In the genomic region with DNA sequence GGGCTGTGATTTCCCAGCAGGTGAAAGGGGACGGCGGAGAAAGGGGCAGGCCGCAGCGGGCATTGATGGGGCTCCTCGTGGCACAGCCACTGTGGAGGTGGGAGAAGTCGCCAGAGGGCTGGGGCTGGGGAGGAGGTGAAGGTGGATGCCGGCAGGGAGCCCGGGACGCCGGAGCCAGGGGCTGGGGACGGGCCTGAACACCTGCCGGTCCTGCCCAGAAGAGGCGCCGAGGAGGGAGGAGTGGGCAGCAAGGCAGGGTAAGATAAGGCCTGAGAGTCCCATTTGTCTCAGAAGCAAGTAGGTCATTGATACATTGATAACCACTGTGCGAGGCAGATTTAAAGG, we compare ENCODE assay signal across 10 cellular contexts. TPM values are rescaled to one million over a fixed set of nuclear protein-coding genes. Genes with fewer than 3 reads are reported as not detected.
DNase-seq lines count a peak whose midpoint lies in the region; ATAC-seq, FAIRE-seq and TF ChIP-seq lines count a peak whose summit lies in the region.
"Had no signal": no experiment of that assay in that cellular context is flagged by ENCODE, and none has a peak within 500 bp of the region (broad histone marks: within the 10 kb centered on the region; RNA-seq: fewer than 3 reads in every experiment).

No MANE protein-coding gene starts in this region.

- no peak for TF ChIP-seq CTCF in chondrocyte (IDR thresholded peaks at IDR 0.05)
- TF ChIP-seq CTCF in kidney (IDR thresholded peaks at IDR 0.05; ENCODE audit: borderline replicate concordance, extremely low read depth, insufficient read depth): no peak

- CTCF ChIA-PET in activated CD4-positive, alpha-beta memory T cell treated with anti-CD3 and anti-CD28 coated beads for 36 hours (lab: Charles Lee): no interaction called here

- intact Hi-C loops in kidney (cut with DNase I): loop anchor here (5.0 kb wide), 1 partner anchor 49 kb away; no protein-coding TSS in a partner anchor
- intact Hi-C loops in activated CD4-positive, alpha-beta memory T cell treated with anti-CD3 and anti-CD28 coated beads for 36 hours (cut with micrococcal nuclease): no loop called here

- H3K4me1 ChIP-seq in kidney (ENCODE audit: control insufficient read depth in 1 of 2, insufficient read depth in 1 of 2, low read depth in 1 of 2, low read length in 2 of 2) (peaks cover 4 to 7% of the 10 kb centered on the region in 2 donors), skeletal muscle tissue (ENCODE audit: control insufficient read depth in 3 of 3, insufficient read depth in 3 of 3, low read length in 3 of 3) (peaks cover 13 to 16% (median 14%) of the 10 kb centered on the region in 3 donors)

- H3K27ac Mint-ChIP-seq in chondrocyte (ENCODE audit: unreplicated experiment): no peak overlapping the region
- H3K27ac Mint-ChIP-seq in activated CD4-positive, alpha-beta memory T cell treated with anti-CD3 and anti-CD28 coated beads for 36 hours: no peak overlapping the region
- H3K27ac Mint-ChIP-seq in effector memory CD8-positive, alpha-beta T cell: no peak overlapping the region

- H3K27me3 ChIP-seq in H7 (ENCODE audit: control insufficient read depth, insufficient read depth, low read length) (peaks cover 24% of the 10 kb centered on the region), skeletal muscle tissue (ENCODE audit: control insufficient read depth in 3 of 3, insufficient read depth in 3 of 3, low read length in 3 of 3) (no peaks in the 10 kb centered on the region)

- H3K27me3 Mint-ChIP-seq in chondrocyte (ENCODE audit: low read depth): no peaks in the 10 kb centered on the region
- H3K27me3 Mint-ChIP-seq in activated CD4-positive, alpha-beta memory T cell treated with anti-CD3 and anti-CD28 coated beads for 36 hours: no peaks in the 10 kb centered on the region
- H3K27me3 Mint-ChIP-seq in effector memory CD8-positive, alpha-beta T cell: no peaks in the 10 kb centered on the region

- H3K4me1 Mint-ChIP-seq in chondrocyte (ENCODE audit: low read depth): peaks cover 6% of the 10 kb centered on the region
- H3K4me1 Mint-ChIP-seq in activated CD4-positive, alpha-beta memory T cell treated with anti-CD3 and anti-CD28 coated beads for 36 hours (ENCODE audit: low read depth): peaks cover 11% of the 10 kb centered on the region
- H3K4me1 Mint-ChIP-seq in effector memory CD8-positive, alpha-beta T cell (ENCODE audit: low read depth in 2 of 2): peaks cover 4 to 5% of the 10 kb centered on the region in 2 donors

- peaks cover 9% of the 10 kb centered on the region for H3K9me3 Mint-ChIP-seq in chondrocyte (ENCODE audit: low read depth)
- peaks cover 9% of the 10 kb centered on the region for H3K9me3 Mint-ChIP-seq in activated CD4-positive, alpha-beta memory T cell treated with anti-CD3 and anti-CD28 coated beads for 36 hours
- H3K9me3 Mint-ChIP-seq in effector memory CD8-positive, alpha-beta T cell: no peaks in the 10 kb centered on the region

- H3K9me3 ChIP-seq in kidney (ENCODE audit: control insufficient read depth in 1 of 2, low read length in 2 of 2) (peaks cover 0 to 5% of the 10 kb centered on the region in 2 donors), skeletal muscle tissue (ENCODE audit: control insufficient read depth in 3 of 3, low read length in 3 of 3) (peaks cover 3 to 8% (median 5%) of the 10 kb centered on the region in 3 donors)

- DNase-seq in H7 (peak; percentile 79), chondrocyte (ENCODE audit: low spot score) (no peak), kidney (no peak)
- DNase-seq in stimulated activated CD4-positive, alpha-beta T cell treated with anti-CD3 and anti-CD28 coated beads, Interleukin-4, amount 100 ng/mL, for 1 hour: no peak
- DNase-seq in activated CD4-positive, alpha-beta memory T cell treated with anti-CD3 and anti-CD28 coated beads for 36 hours: no peak
- no peak for DNase-seq in effector memory CD8-positive, alpha-beta T cell
- DNase-seq: activated effector memory CD4-positive, alpha-beta T cell treated with anti-CD3 and anti-CD28 coated beads, Interleukin-2, amount 50 U/mL, for 16 hours had no signal

- H3K27ac ChIP-seq in kidney (ENCODE audit: low read depth in 2 of 2, low read length in 2 of 2): no peak overlapping the region
- H3K27ac ChIP-seq in skeletal muscle tissue (ENCODE audit: low read depth, low read length): peak overlapping the region; percentile 19

- no peak for ATAC-seq in GM21528 (IDR thresholded peaks at IDR 0.05; ENCODE audit: low FRiP score, unreplicated experiment)
- no peak for ATAC-seq in effector memory CD8-positive, alpha-beta T cell (replicated peaks)

- H3K4me3 ChIP-seq in H7 (ENCODE audit: insufficient read depth, low read depth, low read length) (peak overlapping the region; percentile 58), kidney (ENCODE audit: low read length in 2 of 2) (peak overlapping the region; percentile 32 to 68), skeletal muscle tissue (ENCODE audit: low read length in 3 of 3) (peak overlapping the region; percentile 51 to 77 (median 63))

- H3K9ac ChIP-seq in kidney (ENCODE audit: low read length in 2 of 2): peak overlapping the region in 1 of 2 donors; percentile 12
- peak overlapping the region; percentile 47 to 74 (median 53) for H3K9ac ChIP-seq in skeletal muscle tissue (ENCODE audit: low read depth in 1 of 3, low read length in 3 of 3)

- peak overlapping the region; percentile 49 for H3K4me3 Mint-ChIP-seq in chondrocyte (ENCODE audit: unreplicated experiment)
- no peak overlapping the region for H3K4me3 Mint-ChIP-seq in activated CD4-positive, alpha-beta memory T cell treated with anti-CD3 and anti-CD28 coated beads for 36 hours
- peak overlapping the region in 1 of 2 donors; percentile 25 for H3K4me3 Mint-ChIP-seq in effector memory CD8-positive, alpha-beta T cell

- POLR2A ChIA-PET in activated CD4-positive, alpha-beta memory T cell treated with anti-CD3 and anti-CD28 coated beads for 36 hours (lab: Charles Lee): no interaction called here

- H3K36me3 ChIP-seq in H7 (replicated peaks; ENCODE audit: control insufficient read depth, insufficient read depth, low read length): no peaks in the 10 kb centered on the region
- no peaks in the 10 kb centered on the region for H3K36me3 ChIP-seq in kidney (ENCODE audit: control insufficient read depth in 1 of 2, insufficient read depth in 2 of 2, low read length in 2 of 2)
- H3K36me3 ChIP-seq in skeletal muscle tissue (ENCODE audit: control insufficient read depth in 3 of 3, insufficient read depth in 3 of 3, low read length in 3 of 3): peaks cover 0 to 10% (median 5%) of the 10 kb centered on the region in 3 donors

- H3K36me3 Mint-ChIP-seq in chondrocyte (ENCODE audit: low read depth): peaks cover 8% of the 10 kb centered on the region
- H3K36me3 Mint-ChIP-seq in activated CD4-positive, alpha-beta memory T cell treated with anti-CD3 and anti-CD28 coated beads for 36 hours: no peaks in the 10 kb centered on the region
- no peaks in the 10 kb centered on the region for H3K36me3 Mint-ChIP-seq in effector memory CD8-positive, alpha-beta T cell (ENCODE audit: insufficient read depth)

- no peak for FAIRE-seq in kidney (lab: Jason Lieb, UNC)

RNA-seq across cellular contexts. Expression of a gene that starts 0.6 kb away (rescaled TPM):
- total RNA-seq in H7 (2014; rRNA removed; shearing (Covaris generic)): not detected in 2 replicates
- total RNA-seq in chondrocyte (0.95 to 1.3 TPM (median 0.99 TPM) in 3 replicates), kidney (94.0 TPM), skeletal muscle tissue (1.6 TPM)
- polyA plus RNA-seq in kidney (ENCODE audit: insufficient read depth, low read depth, low replicate concordance): 10.3 TPM
- total RNA-seq in activated CD4-positive, alpha-beta memory T cell treated with anti-CD3 and anti-CD28 coated beads for 36 hours: not detected
- total RNA-seq: G401 had no signal

Comparison
In these comparisons a context has a peak if more than half of its experiments do, and no peak if none do; other contexts are left out.
1. RNA of a gene that starts 0.6 kb away (total RNA-seq): 94.0 TPM in kidney (single experiment); 1.6 TPM in skeletal muscle tissue (single experiment), 0.95 to 1.3 TPM in chondrocyte, not detected in H7 and not detected in activated CD4-positive, alpha-beta memory T cell treated with anti-CD3 and anti-CD28 coated beads for 36 hours; every median in the first group is over 10 times any median in the second.
2. Peak in every context shown above with its lines, with median percentiles within 50 percentile points of each other: H3K4me3 ChIP-seq.